Comparison of ENCODE assay signal across 1 cellular context in genomic region chr2:200525882-200526651, GRCh38.
TF ChIP-seq lines count a peak whose summit lies in the region.

Gene SGO2, plus strand, starts transcription at chr2:200526207. Its CDS starts 6,769 bp downstream, at chr2:200532976.

TF ChIP-seq in HEK293, 187 proteins besides CTCF, POLR2A, EP300 and RAD21 (continued from another document and continues in another):
- peak; percentile 93 for TF ChIP-seq ZNF518A (tag by site-specific recombination; conservative IDR thresholded peaks at IDR 0.05; ENCODE audit: low read depth)
- no peak for TF ChIP-seq ZNF549 (tag by site-specific recombination; IDR thresholded peaks at IDR 0.05)
- no peak for TF ChIP-seq YY2 (tag by site-specific recombination; IDR thresholded peaks at IDR 0.05)
- TF ChIP-seq WT1 (tag by site-specific recombination; IDR thresholded peaks at IDR 0.05), result no peak
- TF ChIP-seq EGR2 (tag by site-specific recombination; IDR thresholded peaks at IDR 0.05; ENCODE audit: low read depth), result peak; percentile 69
- no peak for TF ChIP-seq ZNF792 (tag by site-specific recombination; IDR thresholded peaks at IDR 0.05)
- no peak for TF ChIP-seq ZNF175 (tag by site-specific recombination; IDR thresholded peaks at IDR 0.05)
- TF ChIP-seq OSR2 (tag by site-specific recombination; IDR thresholded peaks at IDR 0.05), result no peak
- peak; percentile 87 for TF ChIP-seq PRDM10 (tag by site-specific recombination; IDR thresholded peaks at IDR 0.05)
- TF ChIP-seq ZNF701 (tag by site-specific recombination; IDR thresholded peaks at IDR 0.05), result no peak
- TF ChIP-seq ZNF600 (tag by site-specific recombination; IDR thresholded peaks at IDR 0.05), result peak; percentile 32; the same call in 1 of the 2 replicates
- TF ChIP-seq ZBTB6 (tag by site-specific recombination; IDR thresholded peaks at IDR 0.05), result no peak; the same call in 1 of the 2 replicates
- TF ChIP-seq ZNF214 (tag by site-specific recombination; IDR thresholded peaks at IDR 0.05; ENCODE audit: borderline replicate concordance), result no peak
- peak; percentile 41; the same call in 1 of the 2 replicates for TF ChIP-seq SP7 (tag by site-specific recombination; IDR thresholded peaks at IDR 0.05)
- peak; percentile 80 for TF ChIP-seq REST (tag by site-specific recombination; IDR thresholded peaks at IDR 0.05)
- TF ChIP-seq ZNF16 (tag by site-specific recombination; IDR thresholded peaks at IDR 0.05; ENCODE audit: low read depth), result no peak
- no peak for TF ChIP-seq ZSCAN30 (tag by site-specific recombination; IDR thresholded peaks at IDR 0.05)
- no peak for TF ChIP-seq ZNF223 (tag by site-specific recombination; IDR thresholded peaks at IDR 0.05)
- TF ChIP-seq ZNF544 (tag by site-specific recombination; IDR thresholded peaks at IDR 0.05), result no peak
- TF ChIP-seq KLF9 (tag by site-specific recombination; IDR thresholded peaks at IDR 0.05; ENCODE audit: low read depth), result peak; percentile 98
- peak; percentile 66; the same call in 1 of the 2 replicates for TF ChIP-seq KLF17 (tag by site-specific recombination; IDR thresholded peaks at IDR 0.05)
- TF ChIP-seq ZNF350 (tag by site-specific recombination; IDR thresholded peaks at IDR 0.05), result no peak
- no peak for TF ChIP-seq ZNF558 (tag by site-specific recombination; IDR thresholded peaks at IDR 0.05)
- TF ChIP-seq ZIC2 (tag by site-specific recombination; IDR thresholded peaks at IDR 0.05), result peak; percentile 9; the same call in 1 of the 2 replicates
- TF ChIP-seq ZNF514 (tag by site-specific recombination; IDR thresholded peaks at IDR 0.05), result no peak
- no peak for TF ChIP-seq OVOL3 (tag by site-specific recombination; IDR thresholded peaks at IDR 0.05)
- no peak for TF ChIP-seq ZSCAN4 (tag by site-specific recombination; IDR thresholded peaks at IDR 0.05)
- peak; percentile 90 for TF ChIP-seq ZBTB11 (tag by site-specific recombination; conservative IDR thresholded peaks at IDR 0.05; ENCODE audit: low read depth)
- TF ChIP-seq ZNF664 (tag by site-specific recombination; IDR thresholded peaks at IDR 0.05), result no peak
- no peak for TF ChIP-seq ZNF221 (tag by site-specific recombination; IDR thresholded peaks at IDR 0.05; ENCODE audit: borderline replicate concordance)
- TF ChIP-seq ZNF704 (tag by site-specific recombination; IDR thresholded peaks at IDR 0.05), result no peak
- TF ChIP-seq ZEB2 (tag by site-specific recombination; IDR thresholded peaks at IDR 0.05), result no peak
- no peak for TF ChIP-seq ZNF311 (tag by site-specific recombination; IDR thresholded peaks at IDR 0.05; ENCODE audit: borderline replicate concordance)
- no peak for TF ChIP-seq MYNN (tag by site-specific recombination; IDR thresholded peaks at IDR 0.05; ENCODE audit: borderline replicate concordance)
- no peak for TF ChIP-seq ZNF302 (tag by site-specific recombination; IDR thresholded peaks at IDR 0.05; ENCODE audit: low read depth)
- peak; percentile 94 for TF ChIP-seq SP3 (tag by site-specific recombination; IDR thresholded peaks at IDR 0.05)
- TF ChIP-seq GLI4 (tag by site-specific recombination; IDR thresholded peaks at IDR 0.05), result no peak
- no peak for TF ChIP-seq SCRT2 (tag by site-specific recombination; IDR thresholded peaks at IDR 0.05)
- TF ChIP-seq ZNF747 (tag by site-specific recombination; IDR thresholded peaks at IDR 0.05), result no peak
- TF ChIP-seq HOXA7 (CRISPR knock-in tag; IDR thresholded peaks at IDR 0.05; ENCODE audit: borderline replicate concordance), result no peak
- TF ChIP-seq HOXC10 (CRISPR knock-in tag; IDR thresholded peaks at IDR 0.05), result no peak
- TF ChIP-seq KLF10 (tag by site-specific recombination; IDR thresholded peaks at IDR 0.05), result no peak
- TF ChIP-seq ZNF354C (tag by site-specific recombination; IDR thresholded peaks at IDR 0.05; ENCODE audit: borderline replicate concordance, low read depth), result no peak
- no peak for TF ChIP-seq ZNF140 (tag by site-specific recombination; IDR thresholded peaks at IDR 0.05)
